ENCODE assay signal across 9 cellular contexts in the genomic region with DNA sequence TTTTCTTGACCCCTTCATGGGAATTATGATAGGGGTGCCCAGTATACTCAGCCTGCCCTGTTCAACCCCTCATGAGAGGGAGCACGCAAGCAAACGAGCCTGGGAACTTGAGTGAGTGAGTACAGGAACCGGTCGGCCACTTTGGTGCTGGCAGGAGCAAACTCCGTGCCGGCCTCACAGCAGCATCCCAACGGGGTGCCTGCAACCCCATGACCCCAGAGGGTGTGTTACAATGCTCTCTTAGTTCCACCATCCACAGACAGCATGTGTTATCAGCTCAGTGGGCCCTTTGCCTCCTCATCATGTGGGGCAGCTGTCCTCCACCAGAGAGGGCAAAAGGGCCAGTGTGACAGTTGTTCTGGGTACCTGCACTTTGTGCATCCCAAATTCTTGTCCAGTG.
"Had no signal": no experiment of that assay in that cellular context is flagged by ENCODE, and none has a peak within 500 bp of the region (broad histone marks: within the 10 kb centered on the region; RNA-seq: fewer than 3 reads in every experiment).

No MANE protein-coding gene starts in this region.

- H3K4me1 ChIP-seq: HAP-1 had no signal

- DNase-seq: GM23248, GOT3, H7, HFFc6 had no signal

- H3K4me3 ChIP-seq: GM23248, HAP-1 had no signal

- H3K9me3 ChIP-seq: HAP-1 had no signal

- H3K27me3 Mint-ChIP-seq: IgD-negative memory B cell had no signal

- H3K4me1 Mint-ChIP-seq: IgD-negative memory B cell had no signal

- H3K9ac ChIP-seq: GM23248 had no signal

- H3K4me3 Mint-ChIP-seq: HFFc6, IgD-negative memory B cell had no signal

- ATAC-seq: HCT116, HepG2 had no signal

- H3K27ac ChIP-seq: GM23248, HL-60 had no signal

- H3K36me3 ChIP-seq: HAP-1 had no signal

- H3K27ac Mint-ChIP-seq: HFFc6, IgD-negative memory B cell had no signal

- H3K36me3 Mint-ChIP-seq: IgD-negative memory B cell had no signal
